ENCODE assay signal across 23 cellular contexts in genomic region chr12:11907625-11908024, GRCh38.
DNase-seq lines count a peak whose midpoint lies in the region; ATAC-seq and TF ChIP-seq lines count a peak whose summit lies in the region.
"Had no signal": no experiment of that assay in that cellular context is flagged by ENCODE, and none has a peak within 500 bp of the region (broad histone marks: within the 10 kb centered on the region; RNA-seq: fewer than 3 reads in every experiment).

No MANE protein-coding gene starts in this region.

- H3K79me2 ChIP-seq in HCT116 (ENCODE audit: insufficient read depth, low read length): no peaks in the 10 kb centered on the region

- ATAC-seq in HCT116 (no peak), HG03196 (IDR thresholded peaks at IDR 0.05; ENCODE audit: unreplicated experiment) (no peak)
- ATAC-seq: GM12878 had no signal

- H3K36me3 ChIP-seq in HCT116 (ENCODE audit: control insufficient read depth in 1 of 2, insufficient read depth in 2 of 2, low read length in 2 of 2) (no peaks in the 10 kb centered on the region), HEK293 (ENCODE audit: control insufficient read depth in 2 of 2, insufficient read depth in 1 of 2, low read length in 2 of 2) (no peaks in the 10 kb centered on the region), adipocyte (ENCODE audit: control insufficient read depth, insufficient read depth, low read length, severe bottlenecking) (no peaks in the 10 kb centered on the region)
- H3K36me3 ChIP-seq: BE2C, BLaER1 had no signal

- no peak overlapping the region for H3K4me2 ChIP-seq in HCT116 (ENCODE audit: low read length)
- H3K4me2 ChIP-seq: BLaER1 had no signal

- no peaks in the 10 kb centered on the region for H3K9me2 ChIP-seq in HCT116 (ENCODE audit: insufficient read depth)

- intact Hi-C loops in HCT116 (cut with micrococcal nuclease): no loop called here

- no peak overlapping the region for H2AFZ ChIP-seq in HCT116 (ENCODE audit: low read depth, low read length, poor library complexity, severe bottlenecking)

- no peaks in the 10 kb centered on the region for H3K27me3 ChIP-seq in HCT116 (ENCODE audit: insufficient read depth, low read length)
- H3K27me3 ChIP-seq in adipocyte (replicated peaks; ENCODE audit: control insufficient read depth, insufficient read depth, low read length): peaks cover 4% of the 10 kb centered on the region
- H3K27me3 ChIP-seq: BE2C, BLaER1 had no signal

- H3K27ac ChIP-seq in HCT116 (ENCODE audit: low read depth, low read length): no peak overlapping the region
- H3K27ac ChIP-seq in HEK293 (ENCODE audit: extremely low read depth, low read depth, low read length): no peak overlapping the region
- H3K27ac ChIP-seq: BLaER1 had no signal

- TF ChIP-seq POLR2A in HCT116 (IDR thresholded peaks at IDR 0.05; ENCODE audit: borderline replicate concordance, extremely low read depth, insufficient read depth, insufficient read length): no peak

- RAD21 ChIA-PET in HCT116 (lab: Charles Lee; ENCODE audit: low non-redundant PET in 1 of 2, low total read pairs in 2 of 2, uncharacterized antibody in 2 of 2, unreplicated experiment in 2 of 2): no interaction called here

- BruUV-seq in HCT116 (replicated peaks; lab: Mats Ljungman, UMichigan): no TSS peak

- TF ChIP-seq RAD21 in HCT116 (IDR thresholded peaks at IDR 0.05; ENCODE audit: low read depth): no peak

- CTCF ChIA-PET in HCT116 (lab: Charles Lee): no interaction called here
- CTCF ChIA-PET in HEK293 (lab: Yijun Ruan, JAX): no interaction called here

- no peak for DNase-seq in HCT116 (ENCODE audit: low read depth, low spot score)
- no peak for DNase-seq in adipocyte (ENCODE audit: low read depth)
- DNase-seq in NCI-H526 (lab: John Stamatoyannopoulos, UW): no peak
- no peak for DNase-seq in SHP77 treated with DMSO at 0.1 percent for 48 hours (lab: John Stamatoyannopoulos, UW)
- DNase-seq: 8988T; ACHN; BE2C; C1 segment of cervical spinal cord; CD4-positive, alpha-beta memory T cell; CD4-positive, CD25-positive, alpha-beta regulatory T cell; CD8-positive, alpha-beta memory T cell; COR-L47; DMS 273 treated with DMSO at 0.1 percent for 48 hours; DMS153; DMS53; DMS79; DND-41; EL; GDM1 had no signal

- POLR2A ChIA-PET in HCT116 (lab: Charles Lee) (no interaction called here), HEK293 (lab: Yijun Ruan, JAX) (no interaction called here)

- H3K9ac ChIP-seq in HCT116 (ENCODE audit: low read length) (no peak overlapping the region), adipocyte (ENCODE audit: low read length) (no peak overlapping the region)
- H3K9ac ChIP-seq: BLaER1 had no signal

- H3K4me1 ChIP-seq in HCT116 (ENCODE audit: control insufficient read depth in 1 of 2, insufficient read depth in 2 of 2, low read length in 2 of 2) (no peaks in the 10 kb centered on the region), HEK293 (ENCODE audit: control insufficient read depth, insufficient read depth, low read length) (no peaks in the 10 kb centered on the region), adipocyte (ENCODE audit: control insufficient read depth, insufficient read depth, low read length) (peaks cover 8% of the 10 kb centered on the region)
- H3K4me1 ChIP-seq: BE2C had no signal

- H3K4me3 ChIP-seq in HCT116 (replicated peaks in 1 of 2; ENCODE audit: low read depth in 1 of 2, low read length in 2 of 2) (no peak overlapping the region), HEK293 (ENCODE audit: low read depth, low read length) (no peak overlapping the region), adipocyte (ENCODE audit: low read length) (peak overlapping the region; percentile 12)
- H3K4me3 ChIP-seq: BLaER1, GM12878 had no signal

- no peaks in the 10 kb centered on the region for H3K9me3 ChIP-seq in HCT116 (ENCODE audit: control insufficient read depth in 1 of 2, insufficient read depth in 1 of 2, low read depth in 1 of 2, low read length in 2 of 2)
- no peaks in the 10 kb centered on the region for H3K9me3 ChIP-seq in HEK293 (ENCODE audit: control insufficient read depth, insufficient read depth, low read depth, low read length)
- H3K9me3 ChIP-seq in adipocyte (ENCODE audit: control insufficient read depth, low read length): peaks cover 20% of the 10 kb centered on the region

- no peaks in the 10 kb centered on the region for H4K20me1 ChIP-seq in HCT116 (ENCODE audit: insufficient read depth)
- H4K20me1 ChIP-seq: BLaER1 had no signal

- TF ChIP-seq CTCF in HCT116 (IDR thresholded peaks at IDR 0.05 in 2 of 3, conservative IDR thresholded peaks at IDR 0.05 in 1 of 3; ENCODE audit: borderline replicate concordance in 1 of 3, insufficient read depth in 1 of 3, low read depth in 2 of 3, low read length in 2 of 3): no peak
- TF ChIP-seq CTCF in HEK293 (tag by site-specific recombination; IDR thresholded peaks at IDR 0.05): no peak

TF ChIP-seq in HCT116, 20 proteins besides CTCF, POLR2A, EP300 and RAD21:
- TF ChIP-seq CBX3 (IDR thresholded peaks at IDR 0.05; ENCODE audit: low read depth) (0 out of 2 replicates have a peak, but pooled peaks have one; percentile 23), YY1 (IDR thresholded peaks at IDR 0.05; ENCODE audit: extremely low read depth, insufficient replicate concordance, low read depth, low read length) (no peak)
TF ChIP-seq in HCT116: peak in this region for 1.

TF ChIP-seq in HEK293, 187 proteins besides CTCF, POLR2A, EP300 and RAD21:
- TF ChIP-seq ZNF214 (tag by site-specific recombination; IDR thresholded peaks at IDR 0.05; ENCODE audit: borderline replicate concordance): no peak
- peak; percentile 55 for TF ChIP-seq SETDB1 (IDR thresholded peaks at IDR 0.05; ENCODE audit: insufficient read length, low read length)
